ENCODE assay signal across 8 cellular contexts in genomic region chr17:81396278-81396721, GRCh38. TPM values are rescaled to one million over a fixed set of nuclear protein-coding genes. Genes with fewer than 3 reads are reported as not detected.
A peak's percentile ranks its signal among the peaks of the same experiment; 100 is the strongest.
DNase-seq lines count a peak whose midpoint lies in the region; ATAC-seq and TF ChIP-seq lines count a peak whose summit lies in the region.

No MANE protein-coding gene starts in this region.

- peaks cover 6 to 78% (median 34%) of the 10 kb centered on the region in 12 donors for H3K4me1 ChIP-seq in heart left ventricle
- H3K4me1 ChIP-seq in upper lobe of right lung = peaks cover 39% of the 10 kb centered on the region

- H3K27ac ChIP-seq in heart left ventricle (peak overlapping the region; percentile 91 to 98 (median 97)), upper lobe of right lung (peak overlapping the region; percentile 97)

- DNase-seq in heart left ventricle = no peak
- DNase-seq in left ventricle myocardium superior = no peak
- DNase-seq in mesothelial cell of epicardium (ENCODE audit: low spot score in 2 of 2, unreplicated experiment in 2 of 2) = no peak
- no peak for DNase-seq in upper lobe of right lung
- DNase-seq in epidermal melanocyte (ENCODE audit: insufficient read length, low spot score) = no peak

- H3K4me1 Mint-ChIP-seq in dendritic cell treated with granulocyte-macrophage colony-stimulating factor and Interleukin-4, amounts not matched to agents 40 ng/mL and 50 ng/mL, for 4 days (ENCODE audit: low read depth) = peaks cover 56% of the 10 kb centered on the region
- H3K4me1 Mint-ChIP-seq in mesothelial cell of epicardium = peaks cover 55% of the 10 kb centered on the region

- H3K9me3 ChIP-seq in heart left ventricle = no peaks in the 10 kb centered on the region
- no peaks in the 10 kb centered on the region for H3K9me3 ChIP-seq in upper lobe of right lung

- intact Hi-C loops in heart left ventricle (cut with DNase I) = loop anchor here in 5 of 10 donors (2.0 to 10.0 kb wide), 6 partner anchors 86 to 119 kb away; partner anchors contain the start of genes ACTG1 (in 2 of the 5) and SLC38A10 (in 2 of the 5)
- intact Hi-C loops in left ventricle myocardium superior (cut with micrococcal nuclease) = no loop called here
- intact Hi-C loops in dendritic cell treated with granulocyte-macrophage colony-stimulating factor and Interleukin-4, amounts not matched to agents 40 ng/mL and 50 ng/mL, for 4 days (cut with micrococcal nuclease) = loop anchor here (10.0 kb wide), 2 partner anchors 101 to 119 kb away; partner anchors contain the start of genes ACTG1 and SLC38A10
- intact Hi-C loops in upper lobe of right lung (cut with DNase I) = no loop called here

- WGBS in heart left ventricle, 4 donors = 0 to 2% (median 1%) methylated on average over 28 to 54 of the region's 54 CpGs

- no peak for TF ChIP-seq POLR2A in heart left ventricle (IDR thresholded peaks at IDR 0.05)

- peaks cover 26% of the 10 kb centered on the region for H3K36me3 Mint-ChIP-seq in dendritic cell treated with granulocyte-macrophage colony-stimulating factor and Interleukin-4, amounts not matched to agents 40 ng/mL and 50 ng/mL, for 4 days (ENCODE audit: low read depth)
- H3K36me3 Mint-ChIP-seq in mesothelial cell of epicardium = no peaks in the 10 kb centered on the region

- no peak for TF ChIP-seq CTCF in heart left ventricle (IDR thresholded peaks at IDR 0.05)
- no peak for TF ChIP-seq CTCF in mesothelial cell of epicardium (IDR thresholded peaks at IDR 0.05; ENCODE audit: unreplicated experiment)
- no peak for TF ChIP-seq CTCF in upper lobe of right lung (IDR thresholded peaks at IDR 0.05)

- H3K27me3 Mint-ChIP-seq in dendritic cell treated with granulocyte-macrophage colony-stimulating factor and Interleukin-4, amounts not matched to agents 40 ng/mL and 50 ng/mL, for 4 days = no peaks in the 10 kb centered on the region
- no peaks in the 10 kb centered on the region for H3K27me3 Mint-ChIP-seq in mesothelial cell of epicardium (ENCODE audit: low read depth)

- peak overlapping the region; percentile 97 for H3K27ac Mint-ChIP-seq in dendritic cell treated with granulocyte-macrophage colony-stimulating factor and Interleukin-4, amounts not matched to agents 40 ng/mL and 50 ng/mL, for 4 days
- H3K27ac Mint-ChIP-seq in mesothelial cell of epicardium = no peak overlapping the region

- H3K9me3 Mint-ChIP-seq in dendritic cell treated with granulocyte-macrophage colony-stimulating factor and Interleukin-4, amounts not matched to agents 40 ng/mL and 50 ng/mL, for 4 days = no peaks in the 10 kb centered on the region
- no peaks in the 10 kb centered on the region for H3K9me3 Mint-ChIP-seq in mesothelial cell of epicardium

- peak overlapping the region; percentile 95 for H3K4me3 Mint-ChIP-seq in dendritic cell treated with granulocyte-macrophage colony-stimulating factor and Interleukin-4, amounts not matched to agents 40 ng/mL and 50 ng/mL, for 4 days
- H3K4me3 Mint-ChIP-seq in mesothelial cell of epicardium = peak overlapping the region; percentile 83

- H3K36me3 ChIP-seq in heart left ventricle (no peaks in the 10 kb centered on the region), upper lobe of right lung (no peaks in the 10 kb centered on the region)

- ATAC-seq in heart left ventricle = no peak
- ATAC-seq in left ventricle myocardium superior = no peak
- no peak for ATAC-seq in upper lobe of right lung
- ATAC-seq in esophagus mucosa = no peak
- no peak for ATAC-seq in GM21447 (IDR thresholded peaks at IDR 0.05; ENCODE audit: unreplicated experiment)

- peaks cover 0 to 14% (median 0%) of the 10 kb centered on the region in 9 donors for H3K27me3 ChIP-seq in heart left ventricle
- H3K27me3 ChIP-seq in upper lobe of right lung = no peaks in the 10 kb centered on the region

- peak overlapping the region; percentile 57 to 95 (median 80) for H3K4me3 ChIP-seq in heart left ventricle
- H3K4me3 ChIP-seq in upper lobe of right lung = peak overlapping the region; percentile 74

RNA-seq across cellular contexts. Expression of gene BAHCC1, which starts 1.0 kb away (rescaled TPM):
- total RNA-seq in heart left ventricle = 10 to 100 TPM in 3 of 9 donors, 1 to 10 TPM in 6; 6.0 to 19.6 (median 9.3) TPM
- 1 to 10 TPM; 7.6 to 8.5 TPM for polyA plus RNA-seq in heart left ventricle
- 8.6 TPM for total RNA-seq in left ventricle myocardium superior
- total RNA-seq in mesothelial cell of epicardium = 34.9 to 36.4 TPM (median 35.1 TPM) in 3 replicates
- 23.3 TPM for total RNA-seq in upper lobe of right lung
- total RNA-seq in esophagus mucosa = 4.2 TPM
